1 cellular context compared by ENCODE assay signal in the genomic region with DNA sequence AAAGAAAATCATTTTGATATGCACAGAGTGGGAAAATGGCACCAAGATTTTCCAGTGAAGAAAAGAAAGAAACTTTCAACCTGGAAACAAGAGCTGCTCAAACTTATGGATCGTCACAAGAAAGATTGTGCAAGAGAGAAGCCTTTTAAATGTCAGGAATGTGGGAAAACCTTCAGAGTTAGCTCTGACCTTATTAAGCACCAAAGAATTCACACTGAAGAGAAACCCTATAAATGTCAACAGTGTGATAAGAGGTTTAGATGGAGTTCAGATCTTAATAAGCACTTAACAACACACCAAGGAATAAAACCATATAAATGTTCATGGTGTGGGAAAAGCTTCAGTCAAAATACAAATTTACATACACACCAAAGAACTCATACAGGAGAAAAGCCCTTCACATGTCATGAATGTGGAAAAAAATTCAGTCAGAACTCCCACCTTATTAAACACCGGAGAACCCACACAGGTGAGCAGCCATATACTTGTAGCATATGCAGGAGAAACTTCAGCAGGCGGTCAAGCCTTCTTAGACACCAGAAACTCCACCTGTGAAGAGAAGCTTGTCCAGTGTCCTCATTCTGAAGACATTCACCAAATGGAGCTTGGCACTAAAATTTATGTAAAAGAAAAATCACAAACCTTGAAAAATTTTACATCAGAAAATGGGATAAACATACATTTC.
TF ChIP-seq lines count a peak whose summit lies in the region.

No MANE protein-coding gene starts in this region.

TF ChIP-seq in endothelial cell of umbilical vein, 7 proteins besides CTCF, POLR2A, EP300 and RAD21:
- no peak for TF ChIP-seq JUN (IDR thresholded peaks at IDR 0.05; ENCODE audit: borderline replicate concordance, insufficient read depth, insufficient read length, low read depth)
- TF ChIP-seq MAX (IDR thresholded peaks at IDR 0.05; ENCODE audit: insufficient read depth, insufficient read length), result no peak
- TF ChIP-seq GATA2 (IDR thresholded peaks at IDR 0.05; ENCODE audit: insufficient read depth, insufficient read length, low read depth, low read length), result no peak
- no peak for TF ChIP-seq EZH2 (IDR thresholded peaks at IDR 0.05; ENCODE audit: borderline replicate concordance, low read depth, low read length, severe bottlenecking)
- TF ChIP-seq POLR2AphosphoS5 (IDR thresholded peaks at IDR 0.05; ENCODE audit: insufficient read depth, low read depth, low read length), result no peak
- TF ChIP-seq FOS (IDR thresholded peaks at IDR 0.05; ENCODE audit: borderline replicate concordance, insufficient read depth, low read length), result no peak
- no peak for TF ChIP-seq MYC (IDR thresholded peaks at IDR 0.05; ENCODE audit: low read depth, low read length)
